1 cellular context compared by ENCODE assay signal in genomic region chr14:68677476-68677875, GRCh38.
TF ChIP-seq lines count a peak whose summit lies in the region.

No MANE protein-coding gene starts in this region.

TF ChIP-seq in SK-N-SH, 30 proteins besides CTCF, POLR2A, EP300 and RAD21 (continued from another document):
- TF ChIP-seq PBX3 (IDR thresholded peaks at IDR 0.05) (no peak), TEAD4 (IDR thresholded peaks at IDR 0.05; ENCODE audit: borderline replicate concordance, insufficient read depth) (no peak), GATA2 (CRISPR knock-in tag; IDR thresholded peaks at IDR 0.05) (no peak), YY1 (IDR thresholded peaks at IDR 0.05; ENCODE audit: low read depth) (no peak)
